15 cellular contexts compared by ENCODE assay signal in the genomic region with DNA sequence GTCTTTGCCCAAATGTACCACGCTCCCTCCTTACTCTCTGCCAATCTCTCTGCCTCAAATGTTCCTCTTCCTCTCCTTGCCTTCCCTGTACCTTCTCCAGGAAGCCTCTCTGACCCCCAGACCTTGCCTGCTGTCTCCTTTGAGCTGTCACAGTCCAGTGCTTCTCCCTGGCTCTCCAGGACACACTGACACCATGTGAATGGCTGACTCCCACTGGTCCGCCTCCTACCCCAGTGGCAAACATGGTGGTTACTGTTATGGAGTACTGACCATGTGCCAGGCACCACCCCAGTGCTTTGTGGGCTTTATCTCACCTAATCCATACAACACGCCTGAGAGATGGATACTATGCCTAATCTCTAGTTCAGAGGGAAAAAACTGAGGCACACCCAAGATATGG.
DNase-seq lines count a peak whose midpoint lies in the region; ATAC-seq and TF ChIP-seq lines count a peak whose summit lies in the region.
"Had no signal": no experiment of that assay in that cellular context is flagged by ENCODE, and none has a peak within 500 bp of the region (broad histone marks: within the 10 kb centered on the region; RNA-seq: fewer than 3 reads in every experiment).

No MANE protein-coding gene starts in this region.

- no peak for ATAC-seq in sciatic nerve
- ATAC-seq: PC-3 had no signal

- H3K4me1 ChIP-seq in BE2C = no peaks in the 10 kb centered on the region
- H3K4me1 ChIP-seq: SJSA1 had no signal

- no peak overlapping the region for H3K27ac Mint-ChIP-seq in CD14-positive monocyte
- H3K27ac Mint-ChIP-seq in endothelial cell (ENCODE audit: unreplicated experiment) = no peak overlapping the region

- H3K4me3 ChIP-seq in BE2C (ENCODE audit: low read depth, low read length) = no peak overlapping the region
- H3K4me3 ChIP-seq: SJSA1 had no signal

- H3K27me3 Mint-ChIP-seq in CD14-positive monocyte (ENCODE audit: low read depth in 3 of 3) (peaks cover under 1 to 18% (median 14%) of the 10 kb centered on the region in 3 donors), endothelial cell (ENCODE audit: unreplicated experiment) (peaks cover 9% of the 10 kb centered on the region)

- TF ChIP-seq CTCF in BE2C (IDR thresholded peaks at IDR 0.05; ENCODE audit: low read depth, low read length) = no peak
- no peak for TF ChIP-seq CTCF in CD14-positive monocyte (IDR thresholded peaks at IDR 0.05)
- no peak for TF ChIP-seq CTCF in endothelial cell (IDR thresholded peaks at IDR 0.05; ENCODE audit: unreplicated experiment)

- no peaks in the 10 kb centered on the region for H3K9me3 ChIP-seq in BE2C
- H3K9me3 ChIP-seq: SJSA1 had no signal

- intact Hi-C loops in CD14-positive monocyte (cut with micrococcal nuclease) = no loop called here
- intact Hi-C loops in sciatic nerve (cut with DNase I) = no loop called here

- H3K4me3 Mint-ChIP-seq in CD14-positive monocyte (no peak overlapping the region), endothelial cell (ENCODE audit: unreplicated experiment) (peak overlapping the region; percentile 4)

- H3K4me1 Mint-ChIP-seq in CD14-positive monocyte = no peaks in the 10 kb centered on the region
- H3K4me1 Mint-ChIP-seq in endothelial cell (ENCODE audit: unreplicated experiment) = no peaks in the 10 kb centered on the region

- no peaks in the 10 kb centered on the region for H3K36me3 ChIP-seq in BE2C
- H3K36me3 ChIP-seq: SJSA1 had no signal

- no peaks in the 10 kb centered on the region for H3K36me3 Mint-ChIP-seq in CD14-positive monocyte
- H3K36me3 Mint-ChIP-seq in endothelial cell (ENCODE audit: low read depth, unreplicated experiment) = no peaks in the 10 kb centered on the region

- DNase-seq in BE2C = peak; percentile 4
- DNase-seq in CD14-positive monocyte (ENCODE audit: low spot score) = peak; percentile 13
- no peak for DNase-seq in endothelial cell (ENCODE audit: low spot score)
- peak; percentile 22 for DNase-seq in sciatic nerve (ENCODE audit: low spot score)
- DNase-seq in dermis blood vessel endothelial cell = no peak
- DNase-seq in DMS 273 (lab: John Stamatoyannopoulos, UW; ENCODE audit: unreplicated experiment) = no peak
- no peak for DNase-seq in NCI-H2196 treated with DMSO at 0.1 percent for 48 hours (lab: John Stamatoyannopoulos, UW; ENCODE audit: unreplicated experiment)
- DNase-seq: ACHN, KG1, MV-4-11, NCI-H187, NCI-H2227 treated with DMSO at 0.1 percent for 48 hours, NCI-H524, PC-3 had no signal

- no peaks in the 10 kb centered on the region for H3K27me3 ChIP-seq in BE2C

- H3K9me3 Mint-ChIP-seq in CD14-positive monocyte (peaks cover 0 to 3% (median 0%) of the 10 kb centered on the region in 7 donors), endothelial cell (ENCODE audit: unreplicated experiment) (no peaks in the 10 kb centered on the region)

Comparison
In these comparisons a context has a peak if more than half of its experiments do, and no peak if none do; other contexts are left out.
1. DNase-seq: peak in BE2C (single experiment), CD14-positive monocyte (single experiment) and sciatic nerve (single experiment); none in endothelial cell (single experiment), dermis blood vessel endothelial cell (single experiment), DMS 273 (single experiment) and NCI-H2196 treated with DMSO at 0.1 percent for 48 hours (single experiment).